In genomic region chr10:62814901-62815372, GRCh38 we compare ENCODE assay signal across 8 cellular contexts. TPM values are rescaled to one million over a fixed set of nuclear protein-coding genes. Genes with fewer than 3 reads are reported as not detected.
DNase-seq lines count a peak whose midpoint lies in the region; ATAC-seq and TF ChIP-seq lines count a peak whose summit lies in the region.

No MANE protein-coding gene starts in this region.

- H3K9me3 ChIP-seq in esophagus squamous epithelium (no peaks in the 10 kb centered on the region), psoas muscle (no peaks in the 10 kb centered on the region)

- 1% methylated on average over 12 to 35 of the region's 50 CpGs for WGBS in esophagus squamous epithelium, 2 donors
- WGBS in psoas muscle, 3 donors = 2 to 3% (median 2%) methylated on average over 37 to 50 of the region's 50 CpGs

- intact Hi-C loops in esophagus squamous epithelium (cut with DNase I) (loop anchor here (10.0 kb wide), 1 partner anchor 200 kb away; no protein-coding TSS in a partner anchor), psoas muscle (cut with DNase I) (loop anchor here (5.0 to 10.0 kb wide), 5 partner anchors 203 to 380 kb away; partner anchors contain the start of gene NRBF2 (in 1 of the 2))

- H3K27ac ChIP-seq in esophagus squamous epithelium (no peak overlapping the region), psoas muscle (no peak overlapping the region)

- DNase-seq in EH (ENCODE audit: low read depth) = peak; percentile 10
- peak; percentile 58 to 72 for DNase-seq in activated CD4-positive, alpha-beta T cell treated with anti-CD3 and anti-CD28 coated beads for 4 hours
- DNase-seq in esophagus squamous epithelium (lab: John Stamatoyannopoulos, UW) = no peak
- peak in 1 of 2 donors; percentile 14 for DNase-seq in psoas muscle
- DNase-seq in central memory CD4-positive, alpha-beta T cell = no peak
- DNase-seq in NCI-H524 (lab: John Stamatoyannopoulos, UW) = no peak

- H3K4me3 ChIP-seq in esophagus squamous epithelium (peak overlapping the region; percentile 62 to 95 (median 68)), psoas muscle (peak overlapping the region; percentile 79)

- H3K4me1 ChIP-seq in esophagus squamous epithelium (peaks cover 21 to 46% (median 31%) of the 10 kb centered on the region in 3 donors), psoas muscle (peaks cover 21% of the 10 kb centered on the region)

- peaks cover 0 to 52% (median 8%) of the 10 kb centered on the region in 4 donors for H3K27me3 ChIP-seq in esophagus squamous epithelium
- H3K27me3 ChIP-seq in psoas muscle (ENCODE audit: insufficient read depth in 3 of 3, low read length in 2 of 3) = peaks cover 0 to 27% (median 13%) of the 10 kb centered on the region in 3 donors

- ATAC-seq in psoas muscle (no peak), HG02571 (IDR thresholded peaks at IDR 0.05; ENCODE audit: unreplicated experiment) (no peak), HG03097 (IDR thresholded peaks at IDR 0.05; ENCODE audit: low FRiP score, unreplicated experiment) (no peak)

- TF ChIP-seq CTCF in esophagus squamous epithelium (IDR thresholded peaks at IDR 0.05) (no peak), psoas muscle (IDR thresholded peaks at IDR 0.05) (no peak)

- TF ChIP-seq POLR2A in esophagus squamous epithelium (IDR thresholded peaks at IDR 0.05) = no peak

- H3K36me3 ChIP-seq in esophagus squamous epithelium = no peaks in the 10 kb centered on the region
- H3K36me3 ChIP-seq in psoas muscle (ENCODE audit: insufficient read depth in 1 of 2, low read depth in 1 of 2) = peaks cover 0 to 15% of the 10 kb centered on the region in 2 donors

RNA-seq across cellular contexts. Expression of gene EGR2, which starts 1.2 kb away (rescaled TPM):
- total RNA-seq in esophagus squamous epithelium (under 1 TPM; under 0.01 to 0.62 (median 0.48) TPM), psoas muscle (1 to 10 TPM in 2 of 4 donors, under 1 TPM in 2; 0.67 to 1.2 (median 0.97) TPM)
- polyA plus RNA-seq in psoas muscle = under 1 TPM; 0.24 to 0.64 (median 0.26) TPM

RNA-seq across cellular contexts. Expression of gene ADO, which starts 10.4 kb away (rescaled TPM):
- 10 to 100 TPM in 3 of 4 donors, 1 to 10 TPM in 1; 10.0 to 16.0 (median 13.8) TPM for total RNA-seq in esophagus squamous epithelium
- total RNA-seq in psoas muscle = 10 to 100 TPM; 17.6 to 24.8 (median 20.1) TPM
- 10 to 100 TPM; 11.6 to 27.1 (median 21.6) TPM for polyA plus RNA-seq in psoas muscle

Comparison
In these comparisons a context has a peak if more than half of its experiments do, and no peak if none do; other contexts are left out.
1. DNase-seq: peak in EH (single experiment) and activated CD4-positive, alpha-beta T cell treated with anti-CD3 and anti-CD28 coated beads for 4 hours (2 of 2); none in esophagus squamous epithelium (single experiment), central memory CD4-positive, alpha-beta T cell (single experiment) and NCI-H524 (0 of 2).